Comparison of ENCODE assay signal across 8 cellular contexts in genomic region chr6:29627762-29628418, GRCh38. TPM values are rescaled to one million over a fixed set of nuclear protein-coding genes. Genes with fewer than 3 reads are reported as not detected.
DNase-seq lines count a peak whose midpoint lies in the region; ATAC-seq and TF ChIP-seq lines count a peak whose summit lies in the region.

No MANE protein-coding gene starts in this region.

- TF ChIP-seq POLR2A in vagina (IDR thresholded peaks at IDR 0.05): peak; percentile 33 to 87

- intact Hi-C loops in left ventricle myocardium inferior (cut with micrococcal nuclease) (no loop called here), vagina (cut with DNase I) (no loop called here)

- H3K4me3 ChIP-seq in BE2C (ENCODE audit: low read depth, low read length) (peak overlapping the region; percentile 73), HUES48 (ENCODE audit: low read depth, low read length) (peak overlapping the region; percentile 90), left ventricle myocardium inferior (peak overlapping the region; percentile 71), trophoblast cell (ENCODE audit: low read depth, low read length) (peak overlapping the region; percentile 71), vagina (peak overlapping the region; percentile 69 to 72)

- no peak overlapping the region for H3K27ac Mint-ChIP-seq in T-helper 1 cell treated with Interleukin-12 subunit alpha and Interleukin-12 subunit beta and Interleukin-4 antibody, amounts not matched to agents 30 μg/mL and 1 μg/mL, for 36 hours

- TF ChIP-seq CTCF in BE2C (IDR thresholded peaks at IDR 0.05; ENCODE audit: low read depth, low read length) (no peak), left ventricle myocardium inferior (IDR thresholded peaks at IDR 0.05; ENCODE audit: borderline replicate concordance) (no peak), vagina (IDR thresholded peaks at IDR 0.05) (no peak)

- peak overlapping the region; percentile 50 for H2BK5ac ChIP-seq in trophoblast cell (ENCODE audit: low read depth, low read length, poor library complexity)

- H3K27ac ChIP-seq in HUES48 (ENCODE audit: low read depth, low read length) (peak overlapping the region; percentile 76), left ventricle myocardium inferior (replicated peaks) (peak overlapping the region; percentile 76), trophoblast cell (ENCODE audit: low read depth, low read length) (no peak overlapping the region), vagina (peak overlapping the region; percentile 89)

- H3K9ac ChIP-seq in HUES48 (ENCODE audit: low read depth, low read length) (0 out of 2 replicates have a peak overlapping the region, but pooled peaks have one; percentile 20), trophoblast cell (ENCODE audit: low read length) (no peak overlapping the region)

- peak overlapping the region; percentile 67 for H2AFZ ChIP-seq in trophoblast cell (ENCODE audit: insufficient read depth, low read length, poor library complexity)

- no peaks in the 10 kb centered on the region for H3K9me3 Mint-ChIP-seq in T-helper 1 cell treated with Interleukin-12 subunit alpha and Interleukin-12 subunit beta and Interleukin-4 antibody, amounts not matched to agents 30 μg/mL and 1 μg/mL, for 36 hours

- H3K27me3 ChIP-seq in BE2C: peaks cover 2% of the 10 kb centered on the region; the same call in 1 of the 2 replicates
- no peaks in the 10 kb centered on the region for H3K27me3 ChIP-seq in HUES48 (ENCODE audit: control insufficient read depth, insufficient read depth, low read length)
- peaks cover 7% of the 10 kb centered on the region for H3K27me3 ChIP-seq in left ventricle myocardium inferior (ENCODE audit: low read depth)
- peaks cover 9% of the 10 kb centered on the region for H3K27me3 ChIP-seq in trophoblast cell (ENCODE audit: insufficient read depth, low read length)
- no peaks in the 10 kb centered on the region for H3K27me3 ChIP-seq in vagina

- H3K79me1 ChIP-seq in trophoblast cell (ENCODE audit: low read length): peaks cover 5% of the 10 kb centered on the region

- peaks cover 15% of the 10 kb centered on the region for H3K36me3 Mint-ChIP-seq in T-helper 1 cell treated with Interleukin-12 subunit alpha and Interleukin-12 subunit beta and Interleukin-4 antibody, amounts not matched to agents 30 μg/mL and 1 μg/mL, for 36 hours (ENCODE audit: low read depth)

- WGBS in trophoblast cell (ENCODE audit: extremely low coverage, insufficient coverage, insufficient read length): no CpG with 5 or more reads among the region's 51 CpGs

- H3K4me1 Mint-ChIP-seq in T-helper 1 cell treated with Interleukin-12 subunit alpha and Interleukin-12 subunit beta and Interleukin-4 antibody, amounts not matched to agents 30 μg/mL and 1 μg/mL, for 36 hours (ENCODE audit: low read depth): peaks cover 28% of the 10 kb centered on the region

- H4K8ac ChIP-seq in trophoblast cell (ENCODE audit: low read depth, low read length): peak overlapping the region; percentile 54

- H3K4ac ChIP-seq in trophoblast cell (ENCODE audit: low read depth, low read length): no peak overlapping the region

- no peak overlapping the region for H2AK5ac ChIP-seq in trophoblast cell (ENCODE audit: low read length)

- H3K23ac ChIP-seq in trophoblast cell (ENCODE audit: low read length): no peak overlapping the region

- no peaks in the 10 kb centered on the region for H3K36me3 ChIP-seq in BE2C
- H3K36me3 ChIP-seq in HUES48 (ENCODE audit: control insufficient read depth, insufficient read depth, low read length): peaks cover 13% of the 10 kb centered on the region
- H3K36me3 ChIP-seq in left ventricle myocardium inferior: peaks cover 11% of the 10 kb centered on the region
- peaks cover 9% of the 10 kb centered on the region in 2 experiments for H3K36me3 ChIP-seq in trophoblast cell (ENCODE audit: control insufficient read depth in 1 of 2, insufficient read depth in 2 of 2, low read length in 2 of 2)
- H3K36me3 ChIP-seq in vagina: no peaks in the 10 kb centered on the region

- H3K4me1 ChIP-seq in BE2C: peaks cover 3% of the 10 kb centered on the region; the same call in 1 of the 2 replicates
- peaks cover 65% of the 10 kb centered on the region for H3K4me1 ChIP-seq in HUES48 (ENCODE audit: control insufficient read depth, insufficient read depth, low read length)
- H3K4me1 ChIP-seq in left ventricle myocardium inferior: peaks cover 48% of the 10 kb centered on the region
- H3K4me1 ChIP-seq in trophoblast cell (ENCODE audit: control insufficient read depth in 1 of 2, insufficient read depth in 2 of 2, low read length in 2 of 2): peaks cover 10 to 13% of the 10 kb centered on the region in 2 experiments
- peaks cover 40% of the 10 kb centered on the region for H3K4me1 ChIP-seq in vagina

- peaks cover 2% of the 10 kb centered on the region for H3K79me2 ChIP-seq in trophoblast cell (ENCODE audit: control insufficient read depth, insufficient read depth, low read length, poor library complexity)

- peak overlapping the region; percentile 94 for H3K4me3 Mint-ChIP-seq in T-helper 1 cell treated with Interleukin-12 subunit alpha and Interleukin-12 subunit beta and Interleukin-4 antibody, amounts not matched to agents 30 μg/mL and 1 μg/mL, for 36 hours

- H4K12ac ChIP-seq in trophoblast cell (ENCODE audit: low read depth, low read length): peak overlapping the region; percentile 39

- H2BK120ac ChIP-seq in trophoblast cell (ENCODE audit: insufficient read depth, low read length, poor library complexity): no peak overlapping the region

- ATAC-seq in GM19351 (IDR thresholded peaks at IDR 0.05; ENCODE audit: unreplicated experiment): no peak

- peaks cover 56% of the 10 kb centered on the region for H3K27me3 Mint-ChIP-seq in T-helper 1 cell treated with Interleukin-12 subunit alpha and Interleukin-12 subunit beta and Interleukin-4 antibody, amounts not matched to agents 30 μg/mL and 1 μg/mL, for 36 hours (ENCODE audit: low read depth)

- DNase-seq in BE2C (peak; percentile 88), anterior cingulate cortex (lab: John Stamatoyannopoulos, UW) (peak in 52 of 58 donors; percentile 38 to 86 (median 64)), left ventricle myocardium inferior (peak; percentile 79), trophoblast cell (no peak), vagina (ENCODE audit: extremely low spot score in 2 of 2) (no peak)

- peak overlapping the region; percentile 49 for H3K18ac ChIP-seq in trophoblast cell (ENCODE audit: low read length)

- no peak overlapping the region for H2BK12ac ChIP-seq in trophoblast cell (ENCODE audit: low read length)

- peak overlapping the region; percentile 53 for H3K14ac ChIP-seq in trophoblast cell (ENCODE audit: low read length)

- H3K9me3 ChIP-seq in BE2C (no peaks in the 10 kb centered on the region), HUES48 (ENCODE audit: control insufficient read depth, insufficient read depth, low read length) (no peaks in the 10 kb centered on the region), left ventricle myocardium inferior (replicated peaks) (no peaks in the 10 kb centered on the region), trophoblast cell (ENCODE audit: insufficient read depth, low read depth, low read length) (no peaks in the 10 kb centered on the region), vagina (no peaks in the 10 kb centered on the region)

- H3K4me2 ChIP-seq in trophoblast cell (ENCODE audit: low read length): peak overlapping the region; percentile 97

- peak overlapping the region; percentile 59 for H4K91ac ChIP-seq in trophoblast cell (ENCODE audit: low read depth, low read length)

RNA-seq across cellular contexts. Expression of gene GABBR1, which starts 5.1 kb away (rescaled TPM):
- polyA plus RNA-seq in BE2C (2012; ENCODE audit: insufficient read depth, insufficient read length, low read depth): 13.5 TPM
- total RNA-seq in left ventricle myocardium inferior: 19.3 TPM
- 15.2 and 15.5 TPM in 2 replicates for polyA plus RNA-seq in trophoblast cell (2013)
- total RNA-seq in vagina: 58.4 TPM

RNA-seq across cellular contexts. Expression of gene MOG, which starts 29.0 kb away (rescaled TPM):
- not detected for polyA plus RNA-seq in BE2C (2012; ENCODE audit: insufficient read depth, insufficient read length, low read depth)
- total RNA-seq in left ventricle myocardium inferior (14.7 TPM), vagina (not detected)
- polyA plus RNA-seq in trophoblast cell (2013): 0.07 TPM in 1 of 2 replicates, not detected in the other

RNA-seq across cellular contexts. Expression of gene OR2H2, which starts 43.0 kb away (rescaled TPM):
- polyA plus RNA-seq in BE2C (2012; ENCODE audit: insufficient read depth, insufficient read length, low read depth): not detected
- total RNA-seq in left ventricle myocardium inferior (not detected), vagina (not detected)
- not detected in 2 replicates for polyA plus RNA-seq in trophoblast cell (2013)

RNA-seq across cellular contexts. Expression of gene ZFP57, which starts 53.1 kb away (rescaled TPM):
- not detected for polyA plus RNA-seq in BE2C (2012; ENCODE audit: insufficient read depth, insufficient read length, low read depth)
- total RNA-seq in left ventricle myocardium inferior: not detected
- 0.38 and 0.71 TPM in 2 replicates for polyA plus RNA-seq in trophoblast cell (2013)
- 3.7 TPM for total RNA-seq in vagina

Comparison
In these comparisons a context has a peak if more than half of its experiments do, and no peak if none do; other contexts are left out.
1. DNase-seq: peak in BE2C (single experiment), anterior cingulate cortex (52 of 58) and left ventricle myocardium inferior (single experiment); none in trophoblast cell (0 of 2) and vagina (0 of 2).
2. RNA of gene MOG, which starts 29.0 kb away (total RNA-seq): 14.7 TPM in left ventricle myocardium inferior (single experiment); not detected in vagina (single experiment); every median in the first group is over 10 times any median in the second.
3. Peak in every context shown above with its lines, with median percentiles within 50 percentile points of each other: H3K4me3 ChIP-seq.